8 cellular contexts compared by ENCODE assay signal in the genomic region with DNA sequence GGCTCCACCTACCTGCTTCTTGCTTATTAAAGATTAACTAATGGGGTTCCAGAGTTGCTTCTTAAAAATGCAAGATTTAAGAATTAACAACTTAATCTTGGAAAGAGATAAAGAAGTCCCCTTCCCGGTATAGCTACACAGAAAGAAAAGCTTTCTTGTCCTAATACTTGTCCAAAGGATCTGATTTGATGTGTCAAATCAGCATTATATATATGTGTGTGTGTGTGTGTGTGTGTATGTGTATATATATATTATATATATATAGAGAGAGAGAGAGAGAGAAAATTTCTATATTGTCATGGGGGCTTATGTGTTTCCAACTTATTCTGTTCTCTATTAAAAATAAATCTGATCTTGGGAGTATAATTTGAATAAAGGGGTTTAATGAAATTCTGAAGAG. TPM values are rescaled to one million over a fixed set of nuclear protein-coding genes. Genes with fewer than 3 reads are reported as not detected.
DNase-seq lines count a peak whose midpoint lies in the region; ATAC-seq, FAIRE-seq and TF ChIP-seq lines count a peak whose summit lies in the region.

No MANE protein-coding gene starts in this region.

- no peak for TF ChIP-seq EP300 in GM12878 (IDR thresholded peaks at IDR 0.05; ENCODE audit: borderline replicate concordance in 1 of 2, control insufficient read depth in 1 of 2, low read depth in 2 of 2, low read length in 2 of 2)

- peak overlapping the region; percentile 95 for H2AFZ ChIP-seq in GM12878 (ENCODE audit: control insufficient read depth, low read depth, low read length)

- no peaks in the 10 kb centered on the region for H3K36me3 ChIP-seq in GM12878 (ENCODE audit: control insufficient read depth in 2 of 2, insufficient read depth in 2 of 2, low read length in 1 of 2)
- H3K36me3 ChIP-seq in lower lobe of right lung = no peaks in the 10 kb centered on the region

- no peaks in the 10 kb centered on the region for H3K27me3 Mint-ChIP-seq in activated T-cell treated with anti-CD3 and anti-CD28 coated beads, Interleukin-2, amount 50 U/mL, for 72 hours (ENCODE audit: low read depth)
- peaks cover 11% of the 10 kb centered on the region for H3K27me3 Mint-ChIP-seq in type B pancreatic cell

- no peaks in the 10 kb centered on the region for H4K20me1 ChIP-seq in GM12878 (ENCODE audit: control insufficient read depth, insufficient read depth)

- peak overlapping the region; percentile 79 for H3K4me3 ChIP-seq in GM12878
- H3K4me3 ChIP-seq in lower lobe of right lung = peak overlapping the region; percentile 65

- SMC1A ChIA-PET in GM12878 (lab: Charles Lee; ENCODE audit: uncharacterized antibody, unreplicated experiment) = interaction anchor here (0.8 to 2.6 kb wide), 22 partner anchors 9 to 651 kb away, joined by 3 to 28 read pairs (median 5); no protein-coding TSS in a partner anchor

- no peak for ATAC-seq in activated T-cell treated with anti-CD3 and anti-CD28 coated beads, Interleukin-2, amount 50 U/mL, for 72 hours (replicated peaks in 1 of 2)
- ATAC-seq in GM12878 = no peak
- ATAC-seq in lower lobe of right lung = no peak
- ATAC-seq in GM21786 (IDR thresholded peaks at IDR 0.05; ENCODE audit: unreplicated experiment) = no peak

- peaks cover 0 to 6% of the 10 kb centered on the region in 2 donors for H3K36me3 Mint-ChIP-seq in activated T-cell treated with anti-CD3 and anti-CD28 coated beads, Interleukin-2, amount 50 U/mL, for 72 hours (ENCODE audit: insufficient read depth in 2 of 2)
- no peaks in the 10 kb centered on the region for H3K36me3 Mint-ChIP-seq in type B pancreatic cell

- POLR2A ChIA-PET in GM12878 (lab: Charles Lee) = interaction anchor here (0.6 to 3.0 kb wide), 12 partner anchors 13 to 311 kb away, joined by 3 to 16 read pairs (median 4); no protein-coding TSS in a partner anchor

- BruUV-seq in GM12878 (replicated peaks; lab: Mats Ljungman, UMichigan) = no TSS peak

- intact Hi-C loops in GM12878 (cut with micrococcal nuclease; ENCODE audit: unreplicated experiment) (no loop called here), lower lobe of right lung (cut with DNase I) (no loop called here)

- peak overlapping the region; percentile 75 for H3K9ac ChIP-seq in GM12878 (ENCODE audit: control insufficient read depth, insufficient read depth, low read length)

- TF ChIP-seq CTCF in GM12878 (IDR thresholded peaks at IDR 0.05 in 2 of 3, conservative IDR thresholded peaks at IDR 0.05 in 1 of 3; ENCODE audit: control insufficient read depth in 2 of 3, extremely low read depth in 1 of 3, insufficient read depth in 1 of 3, low read depth in 3 of 3, low read length in 3 of 3) (no peak), lower lobe of right lung (IDR thresholded peaks at IDR 0.05) (no peak), type B pancreatic cell (conservative IDR thresholded peaks at IDR 0.05) (no peak)

- no peak for FAIRE-seq in GM12878 (lab: Jason Lieb, UNC)

- RAD21 ChIA-PET in GM12878 (lab: Charles Lee; ENCODE audit: unreplicated experiment) = interaction anchor here (0.8 to 3.2 kb wide), 13 partner anchors 8 to 211 kb away, joined by 3 to 16 read pairs (median 5); no protein-coding TSS in a partner anchor

- H3K27me3 ChIP-seq in GM12878 (replicated peaks in 1 of 2; ENCODE audit: control insufficient read depth in 2 of 2, insufficient read depth in 2 of 2, low read length in 1 of 2) (no peaks in the 10 kb centered on the region), lower lobe of right lung (ENCODE audit: low read depth) (no peaks in the 10 kb centered on the region)

- CTCF ChIA-PET in GM12878 (lab: Yijun Ruan, JAX) = interaction anchor here (0.7 to 2.0 kb wide), 19 partner anchors 9 to 358 kb away, joined by 3 to 9 read pairs (median 5); no protein-coding TSS in a partner anchor

- no peak for TF ChIP-seq RAD21 in GM12878 (IDR thresholded peaks at IDR 0.05; ENCODE audit: insufficient read depth, low read depth, low read length)

- H3K9me3 ChIP-seq in GM12878 (replicated peaks; ENCODE audit: control insufficient read depth, insufficient read depth, low read length) (no peaks in the 10 kb centered on the region), lower lobe of right lung (no peaks in the 10 kb centered on the region)

- 0% methylated on average over 1 of the region's 1 CpG for WGBS in GM12878 (ENCODE audit: insufficient coverage, insufficient replicate concordance, low lambda C conversion rate, missing lambda C conversion rate)

- H3K27ac ChIP-seq in GM12878 (ENCODE audit: control insufficient read depth, insufficient read depth) = peak overlapping the region; percentile 73
- H3K27ac ChIP-seq in lower lobe of right lung = peak overlapping the region; percentile 67

- no peak for DNase-seq in activated T-cell treated with anti-CD3 and anti-CD28 coated beads, Interleukin-2, amount 50 U/mL, for 72 hours
- no peak for DNase-seq in activated T-cell treated with anti-CD3 and anti-CD28 coated beads, Interleukin-2, amount 50 U/mL, for 48 hours
- DNase-seq in GM12878 (ENCODE audit: low read depth, low spot score) (no peak), lower lobe of right lung (no peak), type B pancreatic cell (ENCODE audit: extremely low spot score, unreplicated experiment) (no peak), NOMO-1 treated with DMSO at 0.1 percent for 48 hours (lab: John Stamatoyannopoulos, UW; ENCODE audit: unreplicated experiment) (no peak)
- no peak for DNase-seq in effector CD8-positive, alpha-beta T cell (lab: John Stamatoyannopoulos, UW)

- peaks cover 17% of the 10 kb centered on the region for H3K4me1 ChIP-seq in GM12878 (ENCODE audit: control insufficient read depth, insufficient read depth, low read length)
- H3K4me1 ChIP-seq in lower lobe of right lung = peaks cover 27% of the 10 kb centered on the region

- in situ Hi-C loops in GM12878 (cut with MboI) = no loop called here

- peak overlapping the region; percentile 86 for H3K4me2 ChIP-seq in GM12878 (ENCODE audit: control insufficient read depth, insufficient read depth)

- no peaks in the 10 kb centered on the region for H3K9me3 Mint-ChIP-seq in activated T-cell treated with anti-CD3 and anti-CD28 coated beads, Interleukin-2, amount 50 U/mL, for 72 hours
- no peaks in the 10 kb centered on the region for H3K9me3 Mint-ChIP-seq in type B pancreatic cell

- peaks cover 56% of the 10 kb centered on the region for H3K4me1 Mint-ChIP-seq in activated T-cell treated with anti-CD3 and anti-CD28 coated beads, Interleukin-2, amount 50 U/mL, for 72 hours (ENCODE audit: low read depth)
- H3K4me1 Mint-ChIP-seq in type B pancreatic cell (ENCODE audit: unreplicated experiment) = peaks cover 19% of the 10 kb centered on the region

- peak overlapping the region; percentile 98 to 99 for H3K4me3 Mint-ChIP-seq in activated T-cell treated with anti-CD3 and anti-CD28 coated beads, Interleukin-2, amount 50 U/mL, for 72 hours
- peak overlapping the region; percentile 96 for H3K4me3 Mint-ChIP-seq in type B pancreatic cell

- H3K79me2 ChIP-seq in GM12878 (ENCODE audit: control insufficient read depth, insufficient read depth, low read length) = peaks cover 5% of the 10 kb centered on the region

- no peak for TF ChIP-seq POLR2A in GM12878 (IDR thresholded peaks at IDR 0.05; ENCODE audit: low read depth, low read length)

- H3K27ac Mint-ChIP-seq in activated T-cell treated with anti-CD3 and anti-CD28 coated beads, Interleukin-2, amount 50 U/mL, for 72 hours = peak overlapping the region; percentile 99
- H3K27ac Mint-ChIP-seq in type B pancreatic cell = peak overlapping the region; percentile 95

RNA-seq across cellular contexts. Expression of a gene that starts 4.6 kb away (rescaled TPM):
- total RNA-seq in activated T-cell treated with anti-CD3 and anti-CD28 coated beads, Interleukin-2, amount 50 U/mL, for 72 hours = 10 to 100 TPM; 84.7 to 90.9 TPM
- total RNA-seq in GM12878 (2013; cell fraction: nucleolus; rRNA removed) = 28.9 and 31.1 TPM in 2 replicates
- total RNA-seq in GM12878 (2014; rRNA removed) (73.9 and 90.7 TPM in 2 replicates), GM12878 (2014; rRNA removed; fragmentation: Illumina TruSeq; extraction: Trizol) (99.0 and 99.1 TPM in 2 replicates), GM12878 (2021) (64.2 and 67.2 TPM in 2 replicates), lower lobe of right lung (42.9 TPM), type B pancreatic cell (ENCODE audit: low replicate concordance) (31.7 and 37.6 TPM in 2 replicates)
- polyA plus RNA-seq in GM12878 (2011; ENCODE audit: low read depth) = 45.4 TPM
- polyA plus RNA-seq in GM12878 (2011; rRNA removed) (79.5 and 112 TPM in 2 replicates), GM12878 (2014; fragmentation: Illumina TruSeq; extraction: Trizol) (87.4 and 98.8 TPM in 2 replicates), GM12878 (2014; fragmentation: Nextera tagmentation; extraction: Ambion mirVana) (10 to 100 TPM; 26.7 to 31.2 TPM), GM12878 (2014; rRNA removed) (54.6 and 71.6 TPM in 2 replicates), GM12878 (2016; fragmentation: Nextera tagmentation; extraction: Ambion mirVana) (10 to 100 TPM; 85.8 to 88.6 TPM)
- polyA plus RNA-seq in GM12878 (2011; cell fraction: cytosol; rRNA removed) = 53.2 and 53.3 TPM in 2 replicates
- polyA plus RNA-seq in GM12878 (2011; cell fraction: nucleus; rRNA removed) = 25.6 and 31.0 TPM in 2 replicates
- polyA plus RNA-seq in GM12878 (2012) = 40.3 and 60.7 TPM in 2 replicates
- polyA minus RNA-seq in GM12878 (2011; rRNA and poly(A)+ RNA removed) = 45.3 and 47.3 TPM in 2 replicates
- 13.1 and 21.7 TPM in 2 replicates for polyA minus RNA-seq in GM12878 (2011; cell fraction: cytosol; rRNA and poly(A)+ RNA removed)
- polyA minus RNA-seq in GM12878 (2011; cell fraction: nucleus; rRNA and poly(A)+ RNA removed) = 4.3 and 7.9 TPM in 2 replicates

RNA-seq across cellular contexts. Expression of a gene that starts 33.4 kb away (rescaled TPM):
- under 1 TPM in 1 of 2 donors, not detected in 1; 0.10 TPM for total RNA-seq in activated T-cell treated with anti-CD3 and anti-CD28 coated beads, Interleukin-2, amount 50 U/mL, for 72 hours
- not detected in 2 replicates for total RNA-seq in GM12878 (2013; cell fraction: nucleolus; rRNA removed)
- total RNA-seq in GM12878 (2014; rRNA removed) (0.79 and 1.1 TPM in 2 replicates), GM12878 (2014; rRNA removed; fragmentation: Illumina TruSeq; extraction: Trizol) (1.1 TPM in 2 replicates), GM12878 (2021) (1.1 and 1.5 TPM in 2 replicates), lower lobe of right lung (not detected), type B pancreatic cell (ENCODE audit: low replicate concordance) (0.36 and 1.3 TPM in 2 replicates)
- polyA plus RNA-seq in GM12878 (2011; ENCODE audit: low read depth) = 0.26 TPM
- polyA plus RNA-seq in GM12878 (2011; rRNA removed) (0.04 and 0.05 TPM in 2 replicates), GM12878 (2014; fragmentation: Illumina TruSeq; extraction: Trizol) (1.7 and 2.2 TPM in 2 replicates), GM12878 (2014; fragmentation: Nextera tagmentation; extraction: Ambion mirVana) (under 1 TPM; 0.82 to 0.91 TPM), GM12878 (2014; rRNA removed) (0.57 and 0.63 TPM in 2 replicates), GM12878 (2016; fragmentation: Nextera tagmentation; extraction: Ambion mirVana) (1 to 10 TPM in 1 of 2 experiments, under 1 TPM in 1; 0.18 to 1.1 TPM)
- 0.03 TPM in 2 replicates for polyA plus RNA-seq in GM12878 (2011; cell fraction: cytosol; rRNA removed)
- not detected in 2 replicates for polyA plus RNA-seq in GM12878 (2011; cell fraction: nucleus; rRNA removed)
- 0.08 and 0.26 TPM in 2 replicates for polyA plus RNA-seq in GM12878 (2012)
- polyA minus RNA-seq in GM12878 (2011; rRNA and poly(A)+ RNA removed) = not detected in 2 replicates
- polyA minus RNA-seq in GM12878 (2011; cell fraction: cytosol; rRNA and poly(A)+ RNA removed) = not detected in 2 replicates
- polyA minus RNA-seq in GM12878 (2011; cell fraction: nucleus; rRNA and poly(A)+ RNA removed) = not detected in 2 replicates
